ENCODE assay signal across 20 cellular contexts in genomic region chr2:59339121-59339836, GRCh38.
"Had no signal": no experiment of that assay in that cellular context is flagged by ENCODE, and none has a peak within 500 bp of the region (broad histone marks: within the 10 kb centered on the region; RNA-seq: fewer than 3 reads in every experiment).

No MANE protein-coding gene starts in this region.

- H3K4me3 Mint-ChIP-seq: activated CD8-positive, alpha-beta T cell treated with anti-CD3 and anti-CD28 coated beads, Interleukin-2, amount 10 ng/mL, durations not matched to agents 7 days and 5 days; activated T-helper 1 cell treated with anti-CD3 and anti-CD28 coated beads, Interleukin-12 subunit alpha, Interleukin-12 subunit beta, Interleukin-2, Interleukin-4 antibody, amounts not matched to agents 30 ng/mL and 10 ng/mL and 1 ng/mL, durations not matched to agents 14 hours and 24 hours and 36 hours; brain; naive thymus-derived CD8-positive, alpha-beta T cell; stimulated activated naive B cell treated with anti-CD40 and anti-IgM and Interleukin-4, amounts not matched to agents 10 μg/mL and 1 μg/mL and 100 μg/mL, for 72 hours had no signal

- H3K4me1 ChIP-seq: gastroesophageal sphincter, left ventricle myocardium inferior, uterus had no signal

- H3K36me3 ChIP-seq: gastroesophageal sphincter, left ventricle myocardium inferior, uterus had no signal

- ATAC-seq: activated CD8-positive, alpha-beta T cell treated with anti-CD3 and anti-CD28 coated beads, Interleukin-2, amount 10 ng/mL, durations not matched to agents 7 days and 5 days; activated naive CD4-positive, alpha-beta T cell treated with anti-CD3 and anti-CD28 coated beads, Interleukin-2, amount 50 U/mL, for 72 hours; gastroesophageal sphincter; naive thymus-derived CD8-positive, alpha-beta T cell; stimulated activated naive B cell treated with anti-CD40 and anti-IgM and Interleukin-4, amounts not matched to agents 10 μg/mL and 1 μg/mL and 100 μg/mL, for 72 hours had no signal

- H3K9me3 Mint-ChIP-seq: activated T-helper 1 cell treated with anti-CD3 and anti-CD28 coated beads, Interleukin-12 subunit alpha, Interleukin-12 subunit beta, Interleukin-2, Interleukin-4 antibody, amounts not matched to agents 30 ng/mL and 10 ng/mL and 1 ng/mL, durations not matched to agents 14 hours and 24 hours and 36 hours had no signal

- H3K27me3 ChIP-seq: gastroesophageal sphincter, uterus had no signal

- H3K36me3 Mint-ChIP-seq: activated naive CD4-positive, alpha-beta T cell treated with anti-CD3 and anti-CD28 coated beads, Interleukin-2, amount 50 U/mL, for 72 hours; brain; naive thymus-derived CD8-positive, alpha-beta T cell; stimulated activated naive B cell treated with anti-CD40 and anti-IgM and Interleukin-4, amounts not matched to agents 10 μg/mL and 1 μg/mL and 100 μg/mL, for 72 hours had no signal

- H3K9me3 ChIP-seq: gastroesophageal sphincter, left ventricle myocardium inferior, uterus had no signal

- H3K27ac ChIP-seq: epithelial cell of prostate, gastroesophageal sphincter, left ventricle myocardium inferior, uterus had no signal

- DNase-seq: activated CD4-positive, alpha-beta T cell treated with anti-CD3 and anti-CD28 coated beads for 1 hour; activated CD4-positive, alpha-beta T cell treated with anti-CD3 and anti-CD28 coated beads, Interleukin-2, amount 50 U/mL, for 1 hour; activated CD8-positive, alpha-beta T cell treated with anti-CD3 and anti-CD28 coated beads, Interleukin-2, amount 10 ng/mL, durations not matched to agents 7 days and 5 days; activated gamma-delta T cell treated with Interleukin-2 at 50 U/mL for 16 hours; aorta; head of caudate nucleus; hypothalamus; left ventricle myocardium inferior; naive thymus-derived CD8-positive, alpha-beta T cell; stimulated activated CD4-positive, alpha-beta T cell treated with anti-CD3 and anti-CD28 coated beads, Interleukin-2, amount 100 ng/mL, for 48 hours; stimulated activated CD8-positive, alpha-beta memory T cell treated with anti-CD3 and anti-CD28 coated beads, Interleukin-4, amount 100 ng/mL, for 48 hours; stimulated activated naive B cell treated with anti-CD40 and anti-IgM and Interleukin-4, amounts not matched to agents 10 μg/mL and 1 μg/mL and 100 μg/mL, for 72 hours; trophoblast cell; uterus had no signal

- H3K27me3 Mint-ChIP-seq: brain had no signal

- H3K4me3 ChIP-seq: gastroesophageal sphincter, left ventricle myocardium inferior, uterus had no signal

- H3K27ac Mint-ChIP-seq: activated CD8-positive, alpha-beta T cell treated with anti-CD3 and anti-CD28 coated beads, Interleukin-2, amount 10 ng/mL, durations not matched to agents 7 days and 5 days; activated naive CD4-positive, alpha-beta T cell treated with anti-CD3 and anti-CD28 coated beads, Interleukin-2, amount 50 U/mL, for 72 hours; activated T-helper 1 cell treated with anti-CD3 and anti-CD28 coated beads, Interleukin-12 subunit alpha, Interleukin-12 subunit beta, Interleukin-2, Interleukin-4 antibody, amounts not matched to agents 30 ng/mL and 10 ng/mL and 1 ng/mL, durations not matched to agents 14 hours and 24 hours and 36 hours; brain; naive thymus-derived CD8-positive, alpha-beta T cell; progenitor cell of endocrine pancreas; stimulated activated naive B cell treated with anti-CD40 and anti-IgM and Interleukin-4, amounts not matched to agents 10 μg/mL and 1 μg/mL and 100 μg/mL, for 72 hours had no signal
